In the genomic region with DNA sequence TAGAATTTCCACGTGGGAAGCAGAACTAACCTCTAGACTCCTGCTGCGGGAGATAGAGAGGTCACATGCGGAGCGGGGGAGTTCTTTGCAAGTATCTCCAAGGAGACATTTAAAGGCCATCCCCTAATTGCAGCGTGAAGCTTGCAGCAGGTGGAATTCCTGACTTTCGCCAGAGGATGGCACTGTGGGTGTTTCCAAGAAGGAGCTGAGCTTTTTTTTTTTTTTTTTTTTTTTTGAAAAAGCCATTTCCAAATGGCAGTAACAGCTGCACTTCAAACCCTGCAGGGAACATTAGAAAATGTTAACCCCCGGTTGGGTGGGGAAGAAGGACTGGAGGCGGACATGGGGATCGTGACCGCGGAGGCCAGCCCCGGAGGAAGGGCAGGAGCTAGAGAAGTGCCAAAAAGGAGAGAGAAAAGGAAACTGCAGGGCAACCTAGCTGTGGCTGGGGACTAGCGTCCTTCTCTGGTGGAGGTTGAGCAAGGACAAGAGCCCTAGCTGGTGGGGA, we compare ENCODE assay signal across 8 cellular contexts.
DNase-seq lines count a peak whose midpoint lies in the region; ATAC-seq and TF ChIP-seq lines count a peak whose summit lies in the region.

No MANE protein-coding gene starts in this region.

- peak; percentile 21 for DNase-seq in SIG-M5 treated with dmso at 0.1 percent for 504 hours (lab: John Stamatoyannopoulos, UW; ENCODE audit: unreplicated experiment)
- DNase-seq in SIG-M5 (lab: John Stamatoyannopoulos, UW), result no peak
- DNase-seq in Karpas-422, result peak; percentile 85
- peak; percentile 73 for DNase-seq in PC-3
- DNase-seq in choroid plexus epithelial cell (ENCODE audit: low read depth), result peak; percentile 77
- DNase-seq in kidney tubule cell (ENCODE audit: low spot score), result peak; percentile 53
- peak; percentile 34 for DNase-seq in stromal cell of bone marrow (ENCODE audit: low read depth)

- H3K79me2 ChIP-seq in Karpas-422 (ENCODE audit: low read length) (no peaks in the 10 kb centered on the region), PC-3 (ENCODE audit: low read length) (no peaks in the 10 kb centered on the region)

- H3F3A ChIP-seq in PC-3 (ENCODE audit: low read length, unreplicated experiment), result no peaks in the 10 kb centered on the region

- H3K27me3 ChIP-seq in Karpas-422 (ENCODE audit: low read length) (no peaks in the 10 kb centered on the region; the same call in 1 of the 2 replicates), PC-3 (ENCODE audit: low read length) (no peaks in the 10 kb centered on the region)

- H3K9ac ChIP-seq in Karpas-422 (ENCODE audit: low read length), result no peak overlapping the region
- H3K9ac ChIP-seq in PC-3 (ENCODE audit: low read length), result no peak overlapping the region

- CTCF ChIA-PET in PC-3 (lab: Charles Lee), result interaction anchor here (0.5 to 1.0 kb wide), 5 partner anchors 12 to 1878 kb away, joined by 3 to 8 read pairs (median 5); no protein-coding TSS in a partner anchor

- H3K27ac ChIP-seq in Karpas-422 (ENCODE audit: low read length) (no peak overlapping the region), PC-3 (ENCODE audit: low read length) (no peak overlapping the region)

- no peak overlapping the region for H2AFZ ChIP-seq in Karpas-422 (ENCODE audit: low read length)
- peak overlapping the region; percentile 56 for H2AFZ ChIP-seq in PC-3 (ENCODE audit: low read length)

- no peaks in the 10 kb centered on the region for H3K4me1 ChIP-seq in Karpas-422 (ENCODE audit: low read length)
- H3K4me1 ChIP-seq in PC-3 (ENCODE audit: insufficient read depth, low read length), result no peaks in the 10 kb centered on the region

- ATAC-seq in PC-3 (peak; percentile 48), HG02798 (IDR thresholded peaks at IDR 0.05; ENCODE audit: poor library complexity, unreplicated experiment) (no peak)

- no peak overlapping the region for H3K4me3 ChIP-seq in Karpas-422 (ENCODE audit: low read length)
- H3K4me3 ChIP-seq in PC-3 (ENCODE audit: low read length), result no peak overlapping the region
- H3K4me3 ChIP-seq in choroid plexus epithelial cell (ENCODE audit: low read depth, low read length), result no peak overlapping the region

- no peaks in the 10 kb centered on the region for H3K9me2 ChIP-seq in Karpas-422 (replicated peaks; ENCODE audit: insufficient read depth, low read length)
- H3K9me2 ChIP-seq in PC-3 (replicated peaks; ENCODE audit: low read length), result no peaks in the 10 kb centered on the region

- peak; percentile 75 for TF ChIP-seq CTCF in PC-3 (conservative IDR thresholded peaks at IDR 0.05; ENCODE audit: low read depth, low read length)
- peak; percentile 79 for TF ChIP-seq CTCF in choroid plexus epithelial cell (conservative IDR thresholded peaks at IDR 0.05; ENCODE audit: low read depth, low read length)

- POLR2A ChIA-PET in PC-3 (lab: Charles Lee; ENCODE audit: unreplicated experiment), result no interaction called here

- no peak overlapping the region for H3K4me2 ChIP-seq in Karpas-422 (ENCODE audit: low read depth, low read length, poor library complexity, severe bottlenecking)
- 0 out of 2 replicates have a peak overlapping the region, but pooled peaks have one; percentile 28 for H3K4me2 ChIP-seq in PC-3 (ENCODE audit: low read length)

- H3K36me3 ChIP-seq in Karpas-422 (ENCODE audit: insufficient read depth, low read length) (no peaks in the 10 kb centered on the region), PC-3 (ENCODE audit: low read depth, low read length) (no peaks in the 10 kb centered on the region)

- H4K20me1 ChIP-seq in Karpas-422 (ENCODE audit: insufficient read depth, low read depth, low read length) (no peaks in the 10 kb centered on the region), PC-3 (ENCODE audit: low read length) (no peaks in the 10 kb centered on the region)

- no TSS peak for BruUV-seq in PC-3 (replicated peaks; lab: Mats Ljungman, UMichigan)

- intact Hi-C loops in PC-3 (cut with micrococcal nuclease), result no loop called here

- H3K9me3 ChIP-seq in Karpas-422 (ENCODE audit: low read length), result no peaks in the 10 kb centered on the region
- H3K9me3 ChIP-seq in PC-3 (ENCODE audit: low read length), result no peaks in the 10 kb centered on the region
